Comparison of ENCODE assay signal across 9 cellular contexts in genomic region chr1:236502579-236502971, GRCh38. TPM values are rescaled to one million over a fixed set of nuclear protein-coding genes. Genes with fewer than 3 reads are reported as not detected.
A peak's percentile ranks its signal among the peaks of the same experiment; 100 is the strongest.
DNase-seq lines count a peak whose midpoint lies in the region; ATAC-seq, FAIRE-seq and TF ChIP-seq lines count a peak whose summit lies in the region.
"Had no signal": no experiment of that assay in that cellular context is flagged by ENCODE, and none has a peak within 500 bp of the region (broad histone marks: within the 10 kb centered on the region; RNA-seq: fewer than 3 reads in every experiment).

No MANE protein-coding gene starts in this region.

- H3K27ac Mint-ChIP-seq in activated T-helper 2 cell treated with anti-CD3 and anti-CD28 coated beads, Interferon-gamma antibody, Interleukin-2, Interleukin-4, amounts not matched to agents 10 μg/mL and 5 μg/mL and 100 μg/mL, durations not matched to agents 14 hours and 24 hours and 36 hours = peak overlapping the region; percentile 39
- H3K27ac Mint-ChIP-seq in stimulated activated naive CD8-positive, alpha-beta T cell treated with anti-CD3 and anti-CD28 coated beads, Interleukin-15, amount 100 ng/mL, for 72 hours = peak overlapping the region; percentile 89 to 96

- intact Hi-C loops in activated T-helper 2 cell treated with anti-CD3 and anti-CD28 coated beads, Interferon-gamma antibody, Interleukin-2, Interleukin-4, amounts not matched to agents 10 μg/mL and 5 μg/mL and 100 μg/mL, durations not matched to agents 14 hours and 24 hours and 36 hours (cut with micrococcal nuclease) = loop anchor here (5.0 kb wide), 1 partner anchor 80 kb away; no protein-coding TSS in a partner anchor

- no peak for FAIRE-seq in D721Med (lab: Jason Lieb, UNC)

- no peak for DNase-seq in activated T-cell treated with anti-CD3 and anti-CD28 coated beads, Interleukin-2, amount 50 U/mL, for 4 hours
- DNase-seq in activated T-cell treated with anti-CD3 and anti-CD28 coated beads for 4 hours (no peak), islet precursor cell (peak; percentile 79), NCI-H146 treated with DMSO at 0.1 percent for 48 hours (lab: John Stamatoyannopoulos, UW; ENCODE audit: unreplicated experiment) (no peak), D721Med (ENCODE audit: insufficient read length, low spot score) (no peak)
- DNase-seq in activated T-helper 2 cell treated with anti-CD3 and anti-CD28 coated beads, Interferon-gamma antibody, Interleukin-2, Interleukin-4, amounts not matched to agents 10 μg/mL and 5 μg/mL and 100 μg/mL, durations not matched to agents 14 hours and 24 hours and 36 hours (ENCODE audit: low spot score) = no peak
- no peak for DNase-seq in stimulated activated naive CD8-positive, alpha-beta T cell treated with anti-CD3 and anti-CD28 coated beads, Interleukin-15, amount 100 ng/mL, for 72 hours
- DNase-seq: NCI-H1436 treated with DMSO at 0.1 percent for 48 hours had no signal

- TF ChIP-seq CTCF in D721Med (IDR thresholded peaks at IDR 0.05; ENCODE audit: insufficient read depth, missing control alignments) = no peak

- ATAC-seq in activated T-cell treated with anti-CD3 and anti-CD28 coated beads, Interleukin-2, amount 50 U/mL, for 4 hours = no peak
- no peak for ATAC-seq in stimulated activated naive CD8-positive, alpha-beta T cell treated with anti-CD3 and anti-CD28 coated beads, Interleukin-15, amount 100 ng/mL, for 72 hours
- no peak for ATAC-seq in HG03354 (IDR thresholded peaks at IDR 0.05; ENCODE audit: poor library complexity, severe bottlenecking, unreplicated experiment)

- peaks cover 14% of the 10 kb centered on the region for H3K4me1 Mint-ChIP-seq in activated T-cell treated with anti-CD3 and anti-CD28 coated beads, Interleukin-2, amount 50 U/mL, for 4 hours (ENCODE audit: low read depth)
- H3K4me1 Mint-ChIP-seq in activated T-helper 2 cell treated with anti-CD3 and anti-CD28 coated beads, Interferon-gamma antibody, Interleukin-2, Interleukin-4, amounts not matched to agents 10 μg/mL and 5 μg/mL and 100 μg/mL, durations not matched to agents 14 hours and 24 hours and 36 hours (ENCODE audit: low read depth) = peaks cover 11% of the 10 kb centered on the region
- H3K4me1 Mint-ChIP-seq in stimulated activated naive CD8-positive, alpha-beta T cell treated with anti-CD3 and anti-CD28 coated beads, Interleukin-15, amount 100 ng/mL, for 72 hours = peaks cover 12% of the 10 kb centered on the region

- no peaks in the 10 kb centered on the region for H3K36me3 Mint-ChIP-seq in activated T-cell treated with anti-CD3 and anti-CD28 coated beads, Interleukin-2, amount 50 U/mL, for 4 hours (ENCODE audit: insufficient read depth)
- no peaks in the 10 kb centered on the region for H3K36me3 Mint-ChIP-seq in activated T-helper 2 cell treated with anti-CD3 and anti-CD28 coated beads, Interferon-gamma antibody, Interleukin-2, Interleukin-4, amounts not matched to agents 10 μg/mL and 5 μg/mL and 100 μg/mL, durations not matched to agents 14 hours and 24 hours and 36 hours (ENCODE audit: low read depth)

- H3K4me3 Mint-ChIP-seq in activated T-cell treated with anti-CD3 and anti-CD28 coated beads, Interleukin-2, amount 50 U/mL, for 4 hours = peak overlapping the region; percentile 29
- no peak overlapping the region for H3K4me3 Mint-ChIP-seq in activated T-helper 2 cell treated with anti-CD3 and anti-CD28 coated beads, Interferon-gamma antibody, Interleukin-2, Interleukin-4, amounts not matched to agents 10 μg/mL and 5 μg/mL and 100 μg/mL, durations not matched to agents 14 hours and 24 hours and 36 hours (ENCODE audit: low read depth)
- H3K4me3 Mint-ChIP-seq in stimulated activated naive CD8-positive, alpha-beta T cell treated with anti-CD3 and anti-CD28 coated beads, Interleukin-15, amount 100 ng/mL, for 72 hours = peak overlapping the region; percentile 59 to 78

- no peaks in the 10 kb centered on the region for H3K9me3 Mint-ChIP-seq in activated T-cell treated with anti-CD3 and anti-CD28 coated beads, Interleukin-2, amount 50 U/mL, for 4 hours
- H3K9me3 Mint-ChIP-seq in activated T-helper 2 cell treated with anti-CD3 and anti-CD28 coated beads, Interferon-gamma antibody, Interleukin-2, Interleukin-4, amounts not matched to agents 10 μg/mL and 5 μg/mL and 100 μg/mL, durations not matched to agents 14 hours and 24 hours and 36 hours = no peaks in the 10 kb centered on the region
- no peaks in the 10 kb centered on the region for H3K9me3 Mint-ChIP-seq in stimulated activated naive CD8-positive, alpha-beta T cell treated with anti-CD3 and anti-CD28 coated beads, Interleukin-15, amount 100 ng/mL, for 72 hours

- H3K27me3 Mint-ChIP-seq in activated T-cell treated with anti-CD3 and anti-CD28 coated beads, Interleukin-2, amount 50 U/mL, for 4 hours (ENCODE audit: low read depth) = no peaks in the 10 kb centered on the region
- peaks cover 22% of the 10 kb centered on the region for H3K27me3 Mint-ChIP-seq in activated T-helper 2 cell treated with anti-CD3 and anti-CD28 coated beads, Interferon-gamma antibody, Interleukin-2, Interleukin-4, amounts not matched to agents 10 μg/mL and 5 μg/mL and 100 μg/mL, durations not matched to agents 14 hours and 24 hours and 36 hours (ENCODE audit: low read depth)
- no peaks in the 10 kb centered on the region for H3K27me3 Mint-ChIP-seq in stimulated activated naive CD8-positive, alpha-beta T cell treated with anti-CD3 and anti-CD28 coated beads, Interleukin-15, amount 100 ng/mL, for 72 hours

RNA-seq across cellular contexts. Expression of gene LGALS8, which starts 21.2 kb away (rescaled TPM):
- total RNA-seq in activated T-cell treated with anti-CD3 and anti-CD28 coated beads, Interleukin-2, amount 50 U/mL, for 4 hours = 10 to 100 TPM; 59.7 to 73.2 (median 60.9) TPM
- 70.9 and 74.8 TPM in 2 replicates for total RNA-seq in activated T-helper 2 cell treated with anti-CD3 and anti-CD28 coated beads, Interferon-gamma antibody, Interleukin-2, Interleukin-4, amounts not matched to agents 10 μg/mL and 5 μg/mL and 100 μg/mL, durations not matched to agents 14 hours and 24 hours and 36 hours
